ENCODE assay signal across 17 cellular contexts in genomic region chr10:123790132-123790885, GRCh38.
A peak's percentile ranks its signal among the peaks of the same experiment; 100 is the strongest.
DNase-seq lines count a peak whose midpoint lies in the region; FAIRE-seq and TF ChIP-seq lines count a peak whose summit lies in the region.
"Had no signal": no experiment of that assay in that cellular context is flagged by ENCODE, and none has a peak within 500 bp of the region (broad histone marks: within the 10 kb centered on the region; RNA-seq: fewer than 3 reads in every experiment).

No MANE protein-coding gene starts in this region.

- peaks cover 4% of the 10 kb centered on the region for H3K36me3 Mint-ChIP-seq in Calu3 (ENCODE audit: insufficient read depth, unreplicated experiment)
- H3K36me3 Mint-ChIP-seq: CD4-positive, alpha-beta memory T cell had no signal

- peak overlapping the region; percentile 86 for H3K27ac Mint-ChIP-seq in Calu3 (ENCODE audit: unreplicated experiment)
- H3K27ac Mint-ChIP-seq: CD4-positive, alpha-beta memory T cell; H9 had no signal

- H3K4me1 ChIP-seq in esophagus muscularis mucosa (peaks cover 0 to 8% (median under 1%) of the 10 kb centered on the region in 4 donors), small intestine (ENCODE audit: control insufficient read depth in 2 of 2, insufficient read depth in 1 of 2, low read depth in 1 of 2, low read length in 1 of 2) (no peaks in the 10 kb centered on the region)

- FAIRE-seq in small intestine (lab: Jason Lieb, UNC), result no peak
- FAIRE-seq: D721Med had no signal

- no TSS peak for BruUV-seq in Calu3 (replicated peaks; lab: Mats Ljungman, UMichigan)

- H3K4me3 ChIP-seq in esophagus muscularis mucosa (no peak overlapping the region), small intestine (ENCODE audit: low read depth in 1 of 2, low read length in 2 of 2) (no peak overlapping the region)
- H3K4me3 ChIP-seq: BLaER1, PC-9 had no signal

- TF ChIP-seq EP300 in esophagus muscularis mucosa (IDR thresholded peaks at IDR 0.05), result no peak

- no peak for TF ChIP-seq POLR2A in esophagus muscularis mucosa (IDR thresholded peaks at IDR 0.05; ENCODE audit: low read depth)

- H3K4me3 Mint-ChIP-seq in Calu3 (ENCODE audit: low read depth, unreplicated experiment), result peak overlapping the region; percentile 9
- H3K4me3 Mint-ChIP-seq: CD4-positive, alpha-beta memory T cell; H9 had no signal

- H3K27me3 Mint-ChIP-seq in Calu3 (ENCODE audit: unreplicated experiment), result peaks cover 19% of the 10 kb centered on the region

- intact Hi-C loops in Calu3 (cut with micrococcal nuclease; ENCODE audit: unreplicated experiment) (no loop called here), esophagus muscularis mucosa (cut with DNase I) (no loop called here)

- CTCF ChIA-PET in Calu3 (lab: Charles Lee), result no interaction called here

- WGBS in esophagus muscularis mucosa, result 95% methylated on average over 13 of the region's 13 CpGs
- WGBS in small intestine, 3 donors, result 51 to 73% (median 60%) methylated on average over 13 of the region's 13 CpGs

- H3K4me1 Mint-ChIP-seq in Calu3 (ENCODE audit: low read depth, unreplicated experiment), result peaks cover 9% of the 10 kb centered on the region
- H3K4me1 Mint-ChIP-seq: CD4-positive, alpha-beta memory T cell had no signal

- H3K36me3 ChIP-seq in esophagus muscularis mucosa, result peaks cover 0 to 32% (median 11%) of the 10 kb centered on the region in 4 donors
- no peaks in the 10 kb centered on the region for H3K36me3 ChIP-seq in small intestine (ENCODE audit: control insufficient read depth in 2 of 2, insufficient read depth in 2 of 2, low read length in 2 of 2)
- H3K36me3 ChIP-seq: BLaER1 had no signal

- no peaks in the 10 kb centered on the region for H3K27me3 ChIP-seq in esophagus muscularis mucosa
- peaks cover 0 to 2% of the 10 kb centered on the region in 2 donors for H3K27me3 ChIP-seq in small intestine (ENCODE audit: control insufficient read depth in 2 of 2, insufficient read depth in 2 of 2, low read length in 2 of 2)
- H3K27me3 ChIP-seq: BLaER1 had no signal

- no peaks in the 10 kb centered on the region for H3K9me3 ChIP-seq in esophagus muscularis mucosa
- H3K9me3 ChIP-seq in small intestine (ENCODE audit: control insufficient read depth, low read depth), result no peaks in the 10 kb centered on the region

- no peak overlapping the region for H3K27ac ChIP-seq in esophagus muscularis mucosa (replicated peaks in 1 of 4)
- peak overlapping the region; percentile 33 to 47 for H3K27ac ChIP-seq in small intestine (ENCODE audit: low read depth in 1 of 2, low read length in 1 of 2)
- H3K27ac ChIP-seq: BLaER1, KMS-11, PC-9 had no signal

- TF ChIP-seq CTCF in Calu3 (IDR thresholded peaks at IDR 0.05; ENCODE audit: unreplicated experiment) (no peak), esophagus muscularis mucosa (IDR thresholded peaks at IDR 0.05) (no peak)

- H3K9me3 Mint-ChIP-seq in Calu3 (ENCODE audit: low read depth, unreplicated experiment), result peaks cover 6% of the 10 kb centered on the region

- DNase-seq in Calu3 (peak; percentile 44), RKO (ENCODE audit: low spot score) (peak; percentile 25), esophagus muscularis mucosa (ENCODE audit: extremely low spot score) (peak; percentile 89), small intestine (peak; percentile 55), NCI-H1417 treated with DMSO at 0.1 percent for 48 hours (lab: John Stamatoyannopoulos, UW) (no peak), inferior parietal cortex (ENCODE audit: extremely low spot score) (no peak)
- no peak for DNase-seq in stimulated activated CD4-positive, alpha-beta T cell treated with anti-CD3 and anti-CD28 coated beads, Interleukin-1b, Interleukin-23, amount 100 ng/mL, for 48 hours
- DNase-seq: CD4-positive, alpha-beta memory T cell; DMS79 treated with DMSO at 0.1 percent for 48 hours; H9; NCI-H1436; NCI-H1930; NCI-H526 had no signal

Comparison
In these comparisons a context has a peak if more than half of its experiments do, and no peak if none do; other contexts are left out.
1. DNase-seq: peak in Calu3 (single experiment), RKO (single experiment), esophagus muscularis mucosa (single experiment) and small intestine (single experiment); none in NCI-H1417 treated with DMSO at 0.1 percent for 48 hours (single experiment), stimulated activated CD4-positive, alpha-beta T cell treated with anti-CD3 and anti-CD28 coated beads, Interleukin-1b, Interleukin-23, amount 100 ng/mL, for 48 hours (single experiment) and inferior parietal cortex (single experiment).
2. H3K27ac ChIP-seq: peak in small intestine (2 of 2); none in esophagus muscularis mucosa (0 of 4).